8 cellular contexts compared by ENCODE assay signal in the genomic region with DNA sequence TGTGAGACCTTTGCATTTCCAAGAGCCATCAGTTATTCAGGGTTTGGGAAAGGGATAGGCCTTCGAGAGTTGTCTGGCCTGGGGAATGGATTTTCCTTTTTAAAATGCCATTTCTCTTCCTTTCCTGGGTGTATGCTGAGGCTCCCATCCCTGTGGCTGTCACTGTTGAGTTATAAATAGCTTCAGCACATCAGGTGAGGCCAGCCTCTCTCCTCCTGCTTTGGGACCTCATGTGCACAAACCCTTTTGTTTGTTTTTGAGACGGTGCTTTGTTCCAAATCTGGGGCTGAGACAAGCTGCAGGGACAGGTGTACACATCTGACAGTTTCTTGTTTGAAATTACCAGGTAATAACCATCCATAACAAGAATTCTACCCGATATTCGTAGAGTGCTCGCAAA. TPM values are rescaled to one million over a fixed set of nuclear protein-coding genes. Genes with fewer than 3 reads are reported as not detected.
DNase-seq lines count a peak whose midpoint lies in the region; ATAC-seq and TF ChIP-seq lines count a peak whose summit lies in the region.

No MANE protein-coding gene starts in this region.

- H3K9me3 ChIP-seq in PC-9 (ENCODE audit: insufficient read depth, low read depth) (no peaks in the 10 kb centered on the region), parathyroid adenoma (ENCODE audit: control insufficient read depth, low read length) (no peaks in the 10 kb centered on the region)

- CTCF ChIA-PET in PC-9 (lab: Charles Lee): no interaction called here

- no TSS peak for BruUV-seq in PC-9 (replicated peaks; lab: Mats Ljungman, UMichigan)

- no peak overlapping the region for H3K27ac ChIP-seq in PC-9
- H3K27ac ChIP-seq in epithelial cell of prostate: peak overlapping the region; percentile 94
- H3K27ac ChIP-seq in parathyroid adenoma: peak overlapping the region; percentile 96

- POLR2A ChIA-PET in PC-9 (lab: Charles Lee; ENCODE audit: unreplicated experiment): no interaction called here

- ATAC-seq in HG03280 (IDR thresholded peaks at IDR 0.05; ENCODE audit: unreplicated experiment) (no peak), HG02870 (IDR thresholded peaks at IDR 0.05; ENCODE audit: unreplicated experiment) (no peak), HG03460 (IDR thresholded peaks at IDR 0.05; ENCODE audit: unreplicated experiment) (no peak)

- intact Hi-C loops in PC-9 (cut with micrococcal nuclease; ENCODE audit: unreplicated experiment): loop anchor here (5.0 kb wide), 2 partner anchors 81 to 96 kb away; a partner anchor contains a TSS

- H3K4me1 ChIP-seq in PC-9 (replicated peaks; ENCODE audit: insufficient read depth) (peaks cover 21% of the 10 kb centered on the region), parathyroid adenoma (peaks cover 7% of the 10 kb centered on the region)

- no peaks in the 10 kb centered on the region for H4K20me1 ChIP-seq in PC-9 (ENCODE audit: insufficient read depth)

- H3K79me2 ChIP-seq in PC-9 (ENCODE audit: low read depth) (peaks cover 5% of the 10 kb centered on the region; the same call in 1 of the 2 replicates), parathyroid adenoma (no peaks in the 10 kb centered on the region)

- no peaks in the 10 kb centered on the region for H3K36me3 ChIP-seq in PC-9 (ENCODE audit: low read depth)
- no peaks in the 10 kb centered on the region for H3K36me3 ChIP-seq in parathyroid adenoma (ENCODE audit: control insufficient read depth, insufficient read depth, low read length)

- H3F3A ChIP-seq in PC-9 (ENCODE audit: insufficient read depth, low read depth): peaks cover 16% of the 10 kb centered on the region

- TF ChIP-seq CTCF in PC-9 (conservative IDR thresholded peaks at IDR 0.05) (no peak), parathyroid adenoma (IDR thresholded peaks at IDR 0.05) (no peak)

- H2AFZ ChIP-seq in PC-9 (no peak overlapping the region), parathyroid adenoma (no peak overlapping the region)

- no peaks in the 10 kb centered on the region for H3K27me3 ChIP-seq in PC-9 (ENCODE audit: insufficient read depth, low read depth)
- no peaks in the 10 kb centered on the region for H3K27me3 ChIP-seq in parathyroid adenoma (ENCODE audit: control insufficient read depth, insufficient read depth, low read length)

- H3K4me2 ChIP-seq in PC-9: peak overlapping the region; percentile 89
- H3K4me2 ChIP-seq in parathyroid adenoma (ENCODE audit: low read length): peak overlapping the region; percentile 94

- no peaks in the 10 kb centered on the region for H3K9me2 ChIP-seq in PC-9 (ENCODE audit: insufficient read depth)

- DNase-seq in COLO668 (lab: John Stamatoyannopoulos, UW; ENCODE audit: unreplicated experiment) (peak; percentile 42), PC-9 (no peak), epithelial cell of prostate (ENCODE audit: low read depth, low spot score) (no peak), NCI-H345 treated with DMSO at 0.1 percent for 48 hours (lab: John Stamatoyannopoulos, UW; ENCODE audit: unreplicated experiment) (no peak)

- H3K4me3 ChIP-seq in PC-9: no peak overlapping the region; the same call in 1 of the 2 replicates
- peak overlapping the region; percentile 96 for H3K4me3 ChIP-seq in parathyroid adenoma (ENCODE audit: low read depth, low read length)

- H3K9ac ChIP-seq in parathyroid adenoma: no peak overlapping the region

RNA-seq across cellular contexts. Expression of a gene that starts 1.3 kb away (rescaled TPM):
- 19.4 and 28.2 TPM in 2 replicates for total RNA-seq in PC-9 (2021)
